1 cellular context compared by ENCODE assay signal in genomic region chr19:58560007-58560887, GRCh38.
TF ChIP-seq lines count a peak whose summit lies in the region.

No MANE protein-coding gene starts in this region.

TF ChIP-seq in HCT116, 20 proteins besides CTCF, POLR2A, EP300 and RAD21 (continued from another document):
- TF ChIP-seq, protein P1, sequence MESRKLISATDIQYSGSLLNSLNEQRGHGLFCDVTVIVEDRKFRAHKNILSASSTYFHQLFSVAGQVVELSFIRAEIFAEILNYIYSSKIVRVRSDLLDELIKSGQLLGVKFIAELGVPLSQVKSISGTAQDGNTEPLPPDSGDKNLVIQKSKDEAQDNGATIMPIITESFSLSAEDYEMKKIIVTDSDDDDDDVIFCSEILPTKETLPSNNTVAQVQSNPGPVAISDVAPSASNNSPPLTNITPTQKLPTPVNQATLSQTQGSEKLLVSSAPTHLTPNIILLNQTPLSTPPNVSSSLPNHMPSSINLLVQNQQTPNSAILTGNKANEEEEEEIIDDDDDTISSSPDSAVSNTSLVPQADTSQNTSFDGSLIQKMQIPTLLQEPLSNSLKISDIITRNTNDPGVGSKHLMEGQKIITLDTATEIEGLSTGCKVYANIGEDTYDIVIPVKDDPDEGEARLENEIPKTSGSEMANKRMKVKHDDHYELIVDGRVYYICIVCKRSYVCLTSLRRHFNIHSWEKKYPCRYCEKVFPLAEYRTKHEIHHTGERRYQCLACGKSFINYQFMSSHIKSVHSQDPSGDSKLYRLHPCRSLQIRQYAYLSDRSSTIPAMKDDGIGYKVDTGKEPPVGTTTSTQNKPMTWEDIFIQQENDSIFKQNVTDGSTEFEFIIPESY (IDR thresholded peaks at IDR 0.05; ENCODE audit: extremely low read depth, insufficient replicate concordance, low read length) = no peak
- no peak for TF ChIP-seq MAX (IDR thresholded peaks at IDR 0.05)
- no peak for TF ChIP-seq CEBPB (IDR thresholded peaks at IDR 0.05; ENCODE audit: low read depth)
- TF ChIP-seq SIN3A (IDR thresholded peaks at IDR 0.05; ENCODE audit: low read depth) = no peak
- no peak for TF ChIP-seq JUND (IDR thresholded peaks at IDR 0.05)
- TF ChIP-seq POLR2AphosphoS5 (IDR thresholded peaks at IDR 0.05; ENCODE audit: low read depth, low read length) = no peak
